Comparison of ENCODE assay signal across 30 cellular contexts in the genomic region with DNA sequence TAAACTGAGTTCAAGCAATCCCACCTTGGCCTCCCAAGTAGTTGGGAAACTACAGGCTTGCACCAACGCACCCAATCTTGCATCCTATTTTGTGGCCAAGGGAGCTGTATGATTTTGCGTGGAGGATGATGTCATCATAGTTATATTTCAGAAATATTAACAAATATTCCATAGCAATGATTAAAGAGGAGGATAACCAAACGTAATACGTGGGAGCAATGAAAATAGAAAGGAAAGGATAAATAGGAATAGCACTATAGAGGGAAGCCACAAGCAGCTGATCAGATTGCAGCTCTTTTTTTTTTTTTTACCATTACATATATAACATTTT.
"Had no signal": no experiment of that assay in that cellular context is flagged by ENCODE, and none has a peak within 500 bp of the region (broad histone marks: within the 10 kb centered on the region; RNA-seq: fewer than 3 reads in every experiment).

No MANE protein-coding gene starts in this region.

- H3K27ac ChIP-seq: dorsolateral prefrontal cortex, epithelial cell of prostate, foreskin keratinocyte, gastroesophageal sphincter, heart right ventricle, left lung, parathyroid adenoma, psoas muscle, skin epidermis, thoracic aorta, tibial nerve, upper lobe of right lung, vagina had no signal

- FAIRE-seq: colon, islet of Langerhans had no signal

- H3K9me3 Mint-ChIP-seq: mesothelial cell of epicardium; naive B cell; natural killer cell treated with Interleukin-12 subunit alpha and Interleukin-12 subunit beta and Interleukin-15 and Interleukin-18, amount 100 ng/mL, for 72 hours; stimulated activated naive B cell treated with anti-CD40 and anti-IgM and Interleukin-4, amounts not matched to agents 10 μg/mL and 1 μg/mL and 100 μg/mL, for 72 hours; stimulated activated naive CD8-positive, alpha-beta T cell treated with anti-CD3 and anti-CD28 coated beads, Interleukin-15, Interleukin-2, amounts not matched to agents 100 ng/mL and 50 ng/mL, for 24 hours had no signal

- ATAC-seq: esophagus mucosa; foreskin keratinocyte; gastroesophageal sphincter; heart right ventricle; left cardiac atrium; left lung; mucosa of descending colon; natural killer cell treated with Interleukin-12 subunit alpha and Interleukin-12 subunit beta and Interleukin-15 and Interleukin-18, amount 100 ng/mL, for 72 hours; psoas muscle; right cardiac atrium; stimulated activated naive B cell treated with anti-CD40 and anti-IgM and Interleukin-4, amounts not matched to agents 10 μg/mL and 1 μg/mL and 100 μg/mL, for 72 hours; upper lobe of right lung had no signal

- DNase-seq: effector CD4-positive, alpha-beta T cell; foreskin keratinocyte; heart right ventricle; hippocampal formation; left cardiac atrium; mesenchymal stem cell; mucosa of descending colon; naive B cell; occipital lobe; psoas muscle; right cardiac atrium; stimulated activated CD4-positive, alpha-beta T cell treated with anti-CD3 and anti-CD28 coated beads, Interleukin-15, amount 100 ng/mL, for 24 hours; stimulated activated CD4-positive, alpha-beta T cell treated with anti-CD3 and anti-CD28 coated beads, Interleukin-2, amount 100 ng/mL, for 48 hours; stimulated activated naive B cell treated with anti-CD40 and anti-IgM and Interleukin-4, amounts not matched to agents 10 μg/mL and 1 μg/mL and 100 μg/mL, for 72 hours had no signal

- H3K4me3 ChIP-seq: dorsolateral prefrontal cortex, gastroesophageal sphincter, heart right ventricle, left lung, mucosa of descending colon, psoas muscle, skin epidermis, thoracic aorta, tibial nerve, upper lobe of right lung, vagina had no signal

- H3K4me3 Mint-ChIP-seq: mesothelial cell of epicardium; stimulated activated naive B cell treated with anti-CD40 and anti-IgM and Interleukin-4, amounts not matched to agents 10 μg/mL and 1 μg/mL and 100 μg/mL, for 72 hours; stimulated activated naive CD8-positive, alpha-beta T cell treated with anti-CD3 and anti-CD28 coated beads, Interleukin-15, Interleukin-2, amounts not matched to agents 100 ng/mL and 50 ng/mL, for 24 hours had no signal

- H3K27ac Mint-ChIP-seq: mesothelial cell of epicardium; natural killer cell treated with Interleukin-12 subunit alpha and Interleukin-12 subunit beta and Interleukin-15 and Interleukin-18, amount 100 ng/mL, for 72 hours; stimulated activated naive B cell treated with anti-CD40 and anti-IgM and Interleukin-4, amounts not matched to agents 10 μg/mL and 1 μg/mL and 100 μg/mL, for 72 hours; stimulated activated naive CD8-positive, alpha-beta T cell treated with anti-CD3 and anti-CD28 coated beads, Interleukin-15, Interleukin-2, amounts not matched to agents 100 ng/mL and 50 ng/mL, for 24 hours had no signal

- H3K36me3 ChIP-seq: gastroesophageal sphincter, heart right ventricle, left lung, thoracic aorta, tibial nerve, upper lobe of right lung, vagina had no signal

- H3K9me3 ChIP-seq: gastroesophageal sphincter, heart right ventricle, left lung, mucosa of descending colon, psoas muscle, thoracic aorta, tibial nerve, upper lobe of right lung, vagina had no signal

- H3K9ac ChIP-seq: parathyroid adenoma had no signal

- H3K27me3 ChIP-seq: dorsolateral prefrontal cortex, foreskin keratinocyte, gastroesophageal sphincter, heart right ventricle, left lung, tibial nerve, upper lobe of right lung, vagina had no signal

- H3K27me3 Mint-ChIP-seq: naive B cell; natural killer cell treated with Interleukin-12 subunit alpha and Interleukin-12 subunit beta and Interleukin-15 and Interleukin-18, amount 100 ng/mL, for 72 hours; stimulated activated naive B cell treated with anti-CD40 and anti-IgM and Interleukin-4, amounts not matched to agents 10 μg/mL and 1 μg/mL and 100 μg/mL, for 72 hours; stimulated activated naive CD8-positive, alpha-beta T cell treated with anti-CD3 and anti-CD28 coated beads, Interleukin-15, Interleukin-2, amounts not matched to agents 100 ng/mL and 50 ng/mL, for 24 hours had no signal

- H2AFZ ChIP-seq: parathyroid adenoma had no signal
